In genomic region chr10:116247701-116248100, GRCh38 we compare ENCODE assay signal across 15 cellular contexts. TPM values are rescaled to one million over a fixed set of nuclear protein-coding genes. Genes with fewer than 3 reads are reported as not detected.
DNase-seq lines count a peak whose midpoint lies in the region; ATAC-seq and FAIRE-seq lines count a peak whose summit lies in the region.
"Had no signal": no experiment of that assay in that cellular context is flagged by ENCODE, and none has a peak within 500 bp of the region (broad histone marks: within the 10 kb centered on the region; RNA-seq: fewer than 3 reads in every experiment).

No MANE protein-coding gene starts in this region.

- no peak for FAIRE-seq in RCC 7860 (lab: Jason Lieb, UNC)
- no peak for FAIRE-seq in HTR-8/SVneo (lab: Jason Lieb, UNC)
- no peak for FAIRE-seq in urothelium cell line (lab: Jason Lieb, UNC)
- FAIRE-seq: GM19239, K562 had no signal

- H3K4me3 Mint-ChIP-seq in activated CD4-positive, alpha-beta T cell treated with anti-CD3 and anti-CD28 coated beads, Interleukin-2, amount 10 ng/mL, durations not matched to agents 24 days and 14 days = no peak overlapping the region
- no peak overlapping the region for H3K4me3 Mint-ChIP-seq in activated CD4-positive, alpha-beta T cell treated with anti-CD3 and anti-CD28 coated beads for 36 hours
- no peak overlapping the region for H3K4me3 Mint-ChIP-seq in natural killer cell treated with Interleukin-12 subunit alpha and Interleukin-12 subunit beta and Interleukin-15 and Interleukin-18, amount 100 ng/mL, for 72 hours

- no peaks in the 10 kb centered on the region for H3K9me3 Mint-ChIP-seq in activated CD4-positive, alpha-beta T cell treated with anti-CD3 and anti-CD28 coated beads, Interleukin-2, amount 10 ng/mL, durations not matched to agents 24 days and 14 days
- no peaks in the 10 kb centered on the region for H3K9me3 Mint-ChIP-seq in activated CD4-positive, alpha-beta T cell treated with anti-CD3 and anti-CD28 coated beads for 36 hours (ENCODE audit: low read depth)
- peaks cover 11% of the 10 kb centered on the region for H3K9me3 Mint-ChIP-seq in natural killer cell treated with Interleukin-12 subunit alpha and Interleukin-12 subunit beta and Interleukin-15 and Interleukin-18, amount 100 ng/mL, for 72 hours

- peak overlapping the region; percentile 25 for H3K27ac Mint-ChIP-seq in activated CD4-positive, alpha-beta T cell treated with anti-CD3 and anti-CD28 coated beads, Interleukin-2, amount 10 ng/mL, durations not matched to agents 24 days and 14 days
- no peak overlapping the region for H3K27ac Mint-ChIP-seq in activated CD4-positive, alpha-beta T cell treated with anti-CD3 and anti-CD28 coated beads for 36 hours
- no peak overlapping the region for H3K27ac Mint-ChIP-seq in natural killer cell treated with Interleukin-12 subunit alpha and Interleukin-12 subunit beta and Interleukin-15 and Interleukin-18, amount 100 ng/mL, for 72 hours

- intact Hi-C loops in activated CD4-positive, alpha-beta T cell treated with anti-CD3 and anti-CD28 coated beads, Interleukin-2, amount 10 ng/mL, durations not matched to agents 24 days and 14 days (cut with micrococcal nuclease) = no loop called here
- intact Hi-C loops in activated CD4-positive, alpha-beta T cell treated with anti-CD3 and anti-CD28 coated beads for 36 hours (cut with DNase I, micrococcal nuclease) = no loop called here

- ATAC-seq in activated CD4-positive, alpha-beta T cell treated with anti-CD3 and anti-CD28 coated beads for 36 hours = no peak
- no peak for ATAC-seq in natural killer cell treated with Interleukin-12 subunit alpha and Interleukin-12 subunit beta and Interleukin-15 and Interleukin-18, amount 100 ng/mL, for 72 hours
- ATAC-seq: K562 had no signal

- no peak for DNase-seq in activated CD4-positive, alpha-beta T cell treated with anti-CD3 and anti-CD28 coated beads, Interleukin-2, amount 10 ng/mL, durations not matched to agents 24 days and 14 days
- DNase-seq in activated CD4-positive, alpha-beta T cell treated with anti-CD3 and anti-CD28 coated beads for 36 hours = no peak
- DNase-seq in RCC 7860 (ENCODE audit: low spot score) (peak; percentile 41), iris pigment epithelial cell (ENCODE audit: low read depth) (peak; percentile 45), HTR-8/SVneo (ENCODE audit: insufficient read length, low spot score) (no peak), urothelium cell line (ENCODE audit: low spot score) (no peak), mesenteric fat pad (ENCODE audit: low spot score) (no peak)
- no peak for DNase-seq in natural killer cell treated with Interleukin-12 subunit alpha and Interleukin-12 subunit beta and Interleukin-15 and Interleukin-18, amount 100 ng/mL, for 72 hours (ENCODE audit: low spot score)
- DNase-seq: C1 segment of cervical spinal cord, H7, NCI-H1436 treated with DMSO at 0.1 percent for 48 hours, NCI-H2081, NCI-H774 had no signal

- POLR2A ChIA-PET in activated CD4-positive, alpha-beta T cell treated with anti-CD3 and anti-CD28 coated beads for 36 hours (lab: Charles Lee) = no interaction called here

- H3K27me3 Mint-ChIP-seq in activated CD4-positive, alpha-beta T cell treated with anti-CD3 and anti-CD28 coated beads, Interleukin-2, amount 10 ng/mL, durations not matched to agents 24 days and 14 days = no peaks in the 10 kb centered on the region
- no peaks in the 10 kb centered on the region for H3K27me3 Mint-ChIP-seq in activated CD4-positive, alpha-beta T cell treated with anti-CD3 and anti-CD28 coated beads for 36 hours
- no peaks in the 10 kb centered on the region for H3K27me3 Mint-ChIP-seq in natural killer cell treated with Interleukin-12 subunit alpha and Interleukin-12 subunit beta and Interleukin-15 and Interleukin-18, amount 100 ng/mL, for 72 hours

- H3K36me3 Mint-ChIP-seq in activated CD4-positive, alpha-beta T cell treated with anti-CD3 and anti-CD28 coated beads, Interleukin-2, amount 10 ng/mL, durations not matched to agents 24 days and 14 days (ENCODE audit: low read depth) = no peaks in the 10 kb centered on the region
- no peaks in the 10 kb centered on the region for H3K36me3 Mint-ChIP-seq in activated CD4-positive, alpha-beta T cell treated with anti-CD3 and anti-CD28 coated beads for 36 hours (ENCODE audit: low read depth)
- no peaks in the 10 kb centered on the region for H3K36me3 Mint-ChIP-seq in natural killer cell treated with Interleukin-12 subunit alpha and Interleukin-12 subunit beta and Interleukin-15 and Interleukin-18, amount 100 ng/mL, for 72 hours

- no peaks in the 10 kb centered on the region for H3K4me1 Mint-ChIP-seq in activated CD4-positive, alpha-beta T cell treated with anti-CD3 and anti-CD28 coated beads, Interleukin-2, amount 10 ng/mL, durations not matched to agents 24 days and 14 days
- no peaks in the 10 kb centered on the region for H3K4me1 Mint-ChIP-seq in activated CD4-positive, alpha-beta T cell treated with anti-CD3 and anti-CD28 coated beads for 36 hours
- no peaks in the 10 kb centered on the region for H3K4me1 Mint-ChIP-seq in natural killer cell treated with Interleukin-12 subunit alpha and Interleukin-12 subunit beta and Interleukin-15 and Interleukin-18, amount 100 ng/mL, for 72 hours (ENCODE audit: low read depth in 2 of 2)

- CTCF ChIA-PET in activated CD4-positive, alpha-beta T cell treated with anti-CD3 and anti-CD28 coated beads for 36 hours (lab: Charles Lee) = interaction anchor here (0.8 kb wide), 1 partner anchor 24 kb away, joined by 5 read pairs; no protein-coding TSS in a partner anchor

RNA-seq across cellular contexts. Expression of gene GFRA1, which starts 25.3 kb away (rescaled TPM):
- total RNA-seq in activated CD4-positive, alpha-beta T cell treated with anti-CD3 and anti-CD28 coated beads, Interleukin-2, amount 10 ng/mL, durations not matched to agents 24 days and 14 days = not detected in 2 replicates
- total RNA-seq in activated CD4-positive, alpha-beta T cell treated with anti-CD3 and anti-CD28 coated beads for 36 hours = under 1 TPM; 0.09 to 0.11 TPM
- total RNA-seq in mesenteric fat pad = 18.3 TPM
- not detected for total RNA-seq in natural killer cell treated with Interleukin-12 subunit alpha and Interleukin-12 subunit beta and Interleukin-15 and Interleukin-18, amount 100 ng/mL, for 72 hours

Comparison
In these comparisons a context has a peak if more than half of its experiments do, and no peak if none do; other contexts are left out.
1. DNase-seq: peak in RCC 7860 (single experiment) and iris pigment epithelial cell (single experiment); none in activated CD4-positive, alpha-beta T cell treated with anti-CD3 and anti-CD28 coated beads, Interleukin-2, amount 10 ng/mL, durations not matched to agents 24 days and 14 days (single experiment), activated CD4-positive, alpha-beta T cell treated with anti-CD3 and anti-CD28 coated beads for 36 hours (single experiment), HTR-8/SVneo (single experiment), urothelium cell line (single experiment), mesenteric fat pad (single experiment) and natural killer cell treated with Interleukin-12 subunit alpha and Interleukin-12 subunit beta and Interleukin-15 and Interleukin-18, amount 100 ng/mL, for 72 hours (single experiment).
2. RNA of gene GFRA1, which starts 25.3 kb away (total RNA-seq): 18.3 TPM in mesenteric fat pad (single experiment); 0.09 to 0.11 TPM in activated CD4-positive, alpha-beta T cell treated with anti-CD3 and anti-CD28 coated beads for 36 hours, not detected in activated CD4-positive, alpha-beta T cell treated with anti-CD3 and anti-CD28 coated beads, Interleukin-2, amount 10 ng/mL, durations not matched to agents 24 days and 14 days and not detected in natural killer cell treated with Interleukin-12 subunit alpha and Interleukin-12 subunit beta and Interleukin-15 and Interleukin-18, amount 100 ng/mL, for 72 hours; every median in the first group is over 10 times any median in the second.